11 cellular contexts compared by ENCODE assay signal in genomic region chr4:139814285-139815015, GRCh38.
DNase-seq lines count a peak whose midpoint lies in the region; ATAC-seq, FAIRE-seq and TF ChIP-seq lines count a peak whose summit lies in the region.
"Had no signal": no experiment of that assay in that cellular context is flagged by ENCODE, and none has a peak within 500 bp of the region (broad histone marks: within the 10 kb centered on the region; RNA-seq: fewer than 3 reads in every experiment).

No MANE protein-coding gene starts in this region.

- H3K23ac ChIP-seq in H1 (ENCODE audit: insufficient read length), result no peak overlapping the region

- no peak overlapping the region for H2AK5ac ChIP-seq in H1 (ENCODE audit: low read depth, low read length)

- peak; percentile 43 for DNase-seq in AG08395 (ENCODE audit: low spot score)
- DNase-seq in NCI-H2029 treated with DMSO at 0.1 percent for 48 hours (lab: John Stamatoyannopoulos, UW), result peak; percentile 39
- DNase-seq in H1 (ENCODE audit: low read depth in 1 of 2, low spot score in 2 of 2), result no peak
- peak; percentile 65 to 88 for DNase-seq in lung microvascular endothelial cell (ENCODE audit: low read depth in 2 of 2)
- no peak for DNase-seq in SKM-1 treated with dmso at 0.1 percent for 144 hours (lab: John Stamatoyannopoulos, UW; ENCODE audit: unreplicated experiment)
- DNase-seq: colonic mucosa; stimulated activated CD8-positive, alpha-beta memory T cell treated with anti-CD3 and anti-CD28 coated beads, Interleukin-4, amount 100 ng/mL, for 48 hours had no signal

- TF ChIP-seq RAD21 in H1 (IDR thresholded peaks at IDR 0.05 in 1 of 2, conservative IDR thresholded peaks at IDR 0.05 in 1 of 2; ENCODE audit: low read depth in 2 of 2, low read length in 2 of 2), result no peak

- H2AFZ ChIP-seq in H1 (ENCODE audit: low read length), result 0 out of 2 replicates have a peak overlapping the region, but pooled peaks have one; percentile 22

- no peak for TF ChIP-seq EP300 in H1 (IDR thresholded peaks at IDR 0.05; ENCODE audit: borderline replicate concordance in 1 of 2, low read depth in 2 of 2, low read length in 2 of 2)

- POLR2A ChIA-PET in H1 (lab: Charles Lee; ENCODE audit: partially characterized antibody), result interaction anchor here (1.0 to 1.4 kb wide), 3 partner anchors 7 to 13 kb away, joined by 3 read pairs; no protein-coding TSS in a partner anchor

- no peak overlapping the region for H4K8ac ChIP-seq in H1 (ENCODE audit: extremely low read depth, insufficient read depth, low read length)

- peaks cover 2 to 22% (median 11%) of the 10 kb centered on the region in 4 experiments; a peak in 5 of 7 replicates for H3K4me1 ChIP-seq in H1 (replicated peaks in 1 of 4; ENCODE audit: control insufficient read depth in 3 of 4, insufficient read depth in 4 of 4, low read length in 3 of 4)

- no peak overlapping the region for H3K4ac ChIP-seq in H1 (replicated peaks; ENCODE audit: insufficient read length, low read depth, low read length)

- no peak for FAIRE-seq in H1 (lab: Jason Lieb, UNC)

- H2BK12ac ChIP-seq in H1 (ENCODE audit: low read depth, low read length), result peak overlapping the region; percentile 12; the same call in 1 of the 2 replicates

- H3K18ac ChIP-seq in H1 (ENCODE audit: extremely low read depth, low read length), result 0 out of 2 replicates have a peak overlapping the region, but pooled peaks have one; percentile 39

- H3K79me1 ChIP-seq in H1 (ENCODE audit: low read depth, low read length), result no peaks in the 10 kb centered on the region

- H2BK5ac ChIP-seq in H1 (ENCODE audit: low read depth, low read length), result no peak overlapping the region

- H4K91ac ChIP-seq in H1 (replicated peaks; ENCODE audit: insufficient read length, low read length), result peak overlapping the region; percentile 29

- no peaks in the 10 kb centered on the region for H3K79me2 ChIP-seq in H1 (ENCODE audit: control insufficient read depth in 1 of 2, insufficient read depth in 2 of 2, low read length in 2 of 2)

- H3K36me3 ChIP-seq in H1 (ENCODE audit: control insufficient read depth in 2 of 4, insufficient read depth in 4 of 4, low read length in 3 of 4), result no peaks in the 10 kb centered on the region
- H3K36me3 ChIP-seq: colonic mucosa had no signal

- H3K27ac ChIP-seq in H1 (ENCODE audit: low read depth, low read length), result no peak overlapping the region
- H3K27ac ChIP-seq: C4-2B, colonic mucosa had no signal

- 79% methylated on average over 8 of the region's 9 CpGs; no CpG with 5 or more reads in 1 of the 2 experiments for WGBS in H1 (ENCODE audit: extremely low coverage in 1 of 2, insufficient coverage in 1 of 2, insufficient read length in 1 of 2, insufficient replicate concordance in 2 of 2, low coverage in 1 of 2, low lambda C conversion rate in 2 of 2, missing lambda C conversion rate in 1 of 2), 2 experiments

- H3K4me3 ChIP-seq in H1 (ENCODE audit: extremely low read depth in 1 of 4, insufficient read depth in 2 of 4, low read depth in 3 of 4, low read length in 4 of 4), result no peak overlapping the region
- H3K4me3 ChIP-seq: colonic mucosa had no signal

- no peak overlapping the region for H3K14ac ChIP-seq in H1 (ENCODE audit: insufficient read length)

- H3K23me2 ChIP-seq in H1 (ENCODE audit: low read depth, low read length), result no peaks in the 10 kb centered on the region

- no peaks in the 10 kb centered on the region for H3K27me3 ChIP-seq in H1 (replicated peaks in 1 of 4; ENCODE audit: control insufficient read depth in 3 of 4, extremely low read depth in 1 of 4, insufficient read depth in 3 of 4, low read length in 3 of 4)
- H3K27me3 ChIP-seq: colonic mucosa had no signal

- H2BK120ac ChIP-seq in H1 (replicated peaks; ENCODE audit: low read depth, low read length), result no peak overlapping the region

- ATAC-seq in GM21526 (IDR thresholded peaks at IDR 0.05; ENCODE audit: low FRiP score, unreplicated experiment) (no peak), GM19035 (IDR thresholded peaks at IDR 0.05; ENCODE audit: unreplicated experiment) (no peak), HG03439 (IDR thresholded peaks at IDR 0.05; ENCODE audit: unreplicated experiment) (no peak)

- H2BK15ac ChIP-seq in H1 (ENCODE audit: low read length), result no peak overlapping the region

- no peak for TF ChIP-seq POLR2A in H1 (IDR thresholded peaks at IDR 0.05; ENCODE audit: control extremely low read depth in 1 of 2, low read depth in 2 of 2, low read length in 2 of 2)

- no peak overlapping the region for H4K5ac ChIP-seq in H1 (ENCODE audit: insufficient read length, low read depth, low read length)

- no peak overlapping the region for H2BK20ac ChIP-seq in H1 (ENCODE audit: low read length)

- no peak for TF ChIP-seq CTCF in H1 (IDR thresholded peaks at IDR 0.05; ENCODE audit: control extremely low read depth in 1 of 3, insufficient read depth in 1 of 3, low read depth in 1 of 3, low read length in 3 of 3)

- no peak overlapping the region for H3K9ac ChIP-seq in H1 (replicated peaks in 1 of 4; ENCODE audit: extremely low read depth in 1 of 4, low read depth in 3 of 4, low read length in 3 of 4)

- H3K56ac ChIP-seq in H1 (replicated peaks; ENCODE audit: insufficient read length, low read depth, low read length), result no peak overlapping the region

- H3K9me3 ChIP-seq in H1 (ENCODE audit: insufficient read depth in 2 of 2, low read depth in 1 of 2, low read length in 1 of 2), result peaks cover 6 to 7% of the 10 kb centered on the region in 2 experiments; a peak in 3 of 4 replicates
- H3K9me3 ChIP-seq: colonic mucosa had no signal

- H3K4me2 ChIP-seq in H1 (ENCODE audit: insufficient read depth in 1 of 2, low read depth in 2 of 2, low read length in 2 of 2), result no peak overlapping the region

- H4K20me1 ChIP-seq in H1 (replicated peaks in 1 of 2; ENCODE audit: control insufficient read depth in 1 of 2, insufficient read depth in 2 of 2, low read length in 2 of 2), result no peaks in the 10 kb centered on the region

- CTCF ChIA-PET in H1 (lab: Charles Lee; ENCODE audit: partially characterized antibody), result interaction anchor here (1.3 to 3.4 kb wide), 4 partner anchors 9 to 32 kb away, joined by 3 to 10 read pairs (median 4); no protein-coding TSS in a partner anchor

TF ChIP-seq in H1, 55 proteins besides CTCF, POLR2A, EP300 and RAD21:
- TF ChIP-seq GABPA (IDR thresholded peaks at IDR 0.05; ENCODE audit: borderline replicate concordance, insufficient read depth, low read length) (no peak), EZH2 (IDR thresholded peaks at IDR 0.05; ENCODE audit: low read depth, low read length, severe bottlenecking) (no peak), MAX (IDR thresholded peaks at IDR 0.05) (no peak), ATF3 (IDR thresholded peaks at IDR 0.05; ENCODE audit: insufficient read depth, low read depth, low read length) (no peak), SP2 (IDR thresholded peaks at IDR 0.05; ENCODE audit: low read length) (no peak), HDAC6 (IDR thresholded peaks at IDR 0.05; ENCODE audit: low read depth, low read length) (no peak), CTBP2 (IDR thresholded peaks at IDR 0.05; ENCODE audit: borderline replicate concordance, insufficient read depth, insufficient read length, low read length) (no peak), GTF2F1 (IDR thresholded peaks at IDR 0.05; ENCODE audit: borderline replicate concordance, low read depth, low read length) (no peak), SIN3A (conservative IDR thresholded peaks at IDR 0.05 in 1 of 2, IDR thresholded peaks at IDR 0.05 in 1 of 2; ENCODE audit: low read depth in 1 of 2, low read length in 2 of 2) (no peak), KDM5A (IDR thresholded peaks at IDR 0.05; ENCODE audit: low read length) (no peak), CREB1 (IDR thresholded peaks at IDR 0.05) (no peak), TAF1 (IDR thresholded peaks at IDR 0.05; ENCODE audit: low read depth, low read length) (no peak), SIRT6 (IDR thresholded peaks at IDR 0.05; ENCODE audit: low read length) (no peak), RBBP5 (IDR thresholded peaks at IDR 0.05; ENCODE audit: borderline replicate concordance, low read depth, low read length) (no peak), CBX8 (IDR thresholded peaks at IDR 0.05; ENCODE audit: borderline replicate concordance, low read depth, low read length) (no peak), E2F6 (IDR thresholded peaks at IDR 0.05) (no peak), RNF2 (IDR thresholded peaks at IDR 0.05; ENCODE audit: borderline replicate concordance, low read depth, low read length, missing control alignments, poor library complexity, severe bottlenecking) (no peak)
TF ChIP-seq in H1: peak in this region for 0.

Comparison
In these comparisons a context has a peak if more than half of its experiments do, and no peak if none do; other contexts are left out.
1. DNase-seq: peak in AG08395 (single experiment), NCI-H2029 treated with DMSO at 0.1 percent for 48 hours (single experiment) and lung microvascular endothelial cell (2 of 2); none in H1 (0 of 2) and SKM-1 treated with dmso at 0.1 percent for 144 hours (single experiment).